In genomic region chr2:177799531-177799930, GRCh38 we compare ENCODE assay signal across 8 cellular contexts.
DNase-seq lines count a peak whose midpoint lies in the region; ATAC-seq and TF ChIP-seq lines count a peak whose summit lies in the region.

No MANE protein-coding gene starts in this region.

- WGBS in endodermal cell (ENCODE audit: insufficient coverage in 1 of 2, insufficient read length in 1 of 2), 2 experiments: 67% methylated on average over 1 of the region's 1 CpG; no CpG with 5 or more reads in 1 of the 2 experiments
- 36 to 64% (median 60%) methylated on average over 1 of the region's 1 CpG for WGBS in ovary, 3 donors

- no peak overlapping the region for H3K4me3 Mint-ChIP-seq in endodermal cell
- no peak overlapping the region for H3K4me3 Mint-ChIP-seq in progenitor cell of endocrine pancreas (ENCODE audit: low read depth)

- H3K27me3 Mint-ChIP-seq in endodermal cell (ENCODE audit: insufficient read depth) (peaks cover 17% of the 10 kb centered on the region), progenitor cell of endocrine pancreas (no peaks in the 10 kb centered on the region)

- ATAC-seq in GM21786 (IDR thresholded peaks at IDR 0.05; ENCODE audit: unreplicated experiment) (no peak), HG03442 (IDR thresholded peaks at IDR 0.05; ENCODE audit: unreplicated experiment) (no peak)

- H3K4me1 Mint-ChIP-seq in endodermal cell: peaks cover 6% of the 10 kb centered on the region
- H3K4me1 Mint-ChIP-seq in progenitor cell of endocrine pancreas (ENCODE audit: low read depth): no peaks in the 10 kb centered on the region

- intact Hi-C loops in ovary (cut with DNase I): no loop called here

- in situ Hi-C loops in GM13976 (cut with MboI; ENCODE audit: low sequenced_read_pairs, unreplicated experiment): no loop called here

- H3K9me3 Mint-ChIP-seq in endodermal cell (no peaks in the 10 kb centered on the region), progenitor cell of endocrine pancreas (ENCODE audit: low read depth) (no peaks in the 10 kb centered on the region)

- TF ChIP-seq POLR2A in ovary (IDR thresholded peaks at IDR 0.05): no peak

- H3K9ac ChIP-seq in endodermal cell (ENCODE audit: extremely low read depth, low read length, poor library complexity, severe bottlenecking): no peak overlapping the region

- H3K27ac ChIP-seq in endodermal cell (ENCODE audit: low read depth, low read length): no peak overlapping the region
- H3K27ac ChIP-seq in ovary: no peak overlapping the region

- TF ChIP-seq CTCF in AG04449 (IDR thresholded peaks at IDR 0.05; ENCODE audit: insufficient read depth, low read length, missing control alignments): peak; percentile 48
- peak; percentile 39 for TF ChIP-seq CTCF in GM13976 (IDR thresholded peaks at IDR 0.05; ENCODE audit: borderline replicate concordance, control extremely low read depth, extremely low read depth, insufficient read depth, missing control alignments)
- TF ChIP-seq CTCF in endodermal cell (conservative IDR thresholded peaks at IDR 0.05): peak; percentile 82
- peak; percentile 70 for TF ChIP-seq CTCF in progenitor cell of endocrine pancreas (IDR thresholded peaks at IDR 0.05; ENCODE audit: unreplicated experiment)
- TF ChIP-seq CTCF in ovary (IDR thresholded peaks at IDR 0.05): no peak

- H3K4me1 ChIP-seq in endodermal cell (ENCODE audit: control insufficient read depth, insufficient read depth, low read length): no peaks in the 10 kb centered on the region
- no peaks in the 10 kb centered on the region for H3K4me1 ChIP-seq in ovary (ENCODE audit: insufficient read depth)

- POLR2A ChIA-PET in AG04449 (lab: Yijun Ruan, JAX): no interaction called here

- H3K27ac Mint-ChIP-seq in endodermal cell: no peak overlapping the region
- H3K27ac Mint-ChIP-seq in progenitor cell of endocrine pancreas: no peak overlapping the region

- H3K27me3 ChIP-seq in endodermal cell (ENCODE audit: control insufficient read depth, insufficient read depth, low read length, poor library complexity, severe bottlenecking): peaks cover 7% of the 10 kb centered on the region
- no peaks in the 10 kb centered on the region for H3K27me3 ChIP-seq in ovary

- no peaks in the 10 kb centered on the region for H3K36me3 ChIP-seq in endodermal cell (ENCODE audit: control insufficient read depth, insufficient read depth, low read length)
- H3K36me3 ChIP-seq in ovary: no peaks in the 10 kb centered on the region

- DNase-seq in AG04449 (ENCODE audit: low read depth, low spot score) (no peak), GM13976 (ENCODE audit: low spot score) (no peak), NCI-H69 (lab: John Stamatoyannopoulos, UW) (peak; percentile 70), endodermal cell (peak; percentile 65), progenitor cell of endocrine pancreas (ENCODE audit: low spot score, unreplicated experiment) (no peak), ovary (no peak)

- H3K4me3 ChIP-seq in AG04449 (ENCODE audit: low read depth, low read length) (no peak overlapping the region), endodermal cell (ENCODE audit: low read length) (no peak overlapping the region), ovary (no peak overlapping the region)

- CTCF ChIA-PET in AG04449 (lab: Yijun Ruan, JAX): interaction anchor here (0.6 to 1.4 kb wide), 5 partner anchors 10 to 1611 kb away, joined by 3 to 5 read pairs (median 3); no protein-coding TSS in a partner anchor

- no peak for TF ChIP-seq EP300 in ovary (IDR thresholded peaks at IDR 0.05)

- H3K9me3 ChIP-seq in endodermal cell (ENCODE audit: control insufficient read depth, low read length): no peaks in the 10 kb centered on the region
- H3K9me3 ChIP-seq in ovary: no peaks in the 10 kb centered on the region

- no peaks in the 10 kb centered on the region for H3K36me3 Mint-ChIP-seq in endodermal cell (ENCODE audit: low read depth)
- no peaks in the 10 kb centered on the region for H3K36me3 Mint-ChIP-seq in progenitor cell of endocrine pancreas (ENCODE audit: insufficient read depth)

Comparison
In these comparisons a context has a peak if more than half of its experiments do, and no peak if none do; other contexts are left out.
1. DNase-seq: peak in NCI-H69 (single experiment) and endodermal cell (single experiment); none in AG04449 (single experiment), GM13976 (single experiment), progenitor cell of endocrine pancreas (single experiment) and ovary (0 of 5).
2. CTCF ChIP-seq: peak in AG04449 (single experiment), GM13976 (single experiment), endodermal cell (single experiment) and progenitor cell of endocrine pancreas (single experiment); none in ovary (0 of 3).